In the genomic region with DNA sequence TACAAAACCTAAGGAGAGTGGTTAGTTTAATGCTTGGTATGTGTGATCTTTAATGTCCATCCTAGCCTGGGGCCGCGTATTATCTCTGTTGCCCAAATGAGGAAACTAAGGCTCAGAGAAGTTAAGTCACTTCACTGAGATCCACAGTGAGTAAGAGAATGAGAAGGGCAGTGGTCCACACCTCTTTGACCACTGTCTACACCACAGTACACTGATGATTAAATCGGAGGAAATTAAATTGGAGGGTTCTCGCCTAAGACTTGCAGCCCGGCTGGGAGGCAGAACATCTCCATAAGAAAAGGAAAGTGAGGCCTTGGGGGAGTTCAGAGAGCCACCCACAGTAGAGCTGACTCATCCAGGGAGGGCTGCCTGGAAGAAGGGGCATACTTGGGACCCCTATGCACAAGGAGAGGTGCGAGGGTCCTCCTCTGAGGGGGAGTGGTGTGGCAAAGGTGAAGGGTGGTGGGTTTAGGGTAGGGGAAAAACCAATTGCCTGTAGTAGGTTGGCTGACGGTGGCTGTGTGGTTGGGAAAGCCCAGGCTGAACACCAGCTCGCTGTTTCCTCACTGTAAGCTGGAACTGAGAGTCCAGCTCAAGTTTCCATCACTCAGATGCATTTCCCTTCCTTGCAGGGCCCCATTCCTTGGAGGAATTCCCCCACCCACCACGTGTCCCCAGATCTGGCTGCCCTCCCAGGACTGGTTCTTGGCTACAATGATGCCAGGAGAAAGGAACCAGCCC, we compare ENCODE assay signal across 9 cellular contexts. TPM values are rescaled to one million over a fixed set of nuclear protein-coding genes. Genes with fewer than 3 reads are reported as not detected.
DNase-seq lines count a peak whose midpoint lies in the region; ATAC-seq and TF ChIP-seq lines count a peak whose summit lies in the region.
"Had no signal": no experiment of that assay in that cellular context is flagged by ENCODE, and none has a peak within 500 bp of the region (broad histone marks: within the 10 kb centered on the region; RNA-seq: fewer than 3 reads in every experiment).

No MANE protein-coding gene starts in this region.

- no peak for TF ChIP-seq CTCF in choroid plexus epithelial cell (conservative IDR thresholded peaks at IDR 0.05; ENCODE audit: low read depth, low read length)

- no peaks in the 10 kb centered on the region for H3K9me3 ChIP-seq in MG63

- H3K4me3 ChIP-seq in MG63 (no peak overlapping the region), choroid plexus epithelial cell (ENCODE audit: low read depth, low read length) (no peak overlapping the region)

- ATAC-seq in GM18498 (IDR thresholded peaks at IDR 0.05; ENCODE audit: unreplicated experiment) (peak; percentile 37), GM19397 (IDR thresholded peaks at IDR 0.05; ENCODE audit: unreplicated experiment) (no peak), HG02885 (IDR thresholded peaks at IDR 0.05; ENCODE audit: poor library complexity, unreplicated experiment) (no peak)

- H3K36me3 ChIP-seq in MG63 = no peaks in the 10 kb centered on the region

- DNase-seq in MG63 (peak; percentile 38), choroid plexus epithelial cell (ENCODE audit: low read depth) (peak; percentile 52), islet precursor cell (no peak), HuH-7.5 (ENCODE audit: low spot score) (no peak)
- peak; percentile 65 to 77 for DNase-seq in stimulated activated CD4-positive, alpha-beta T cell treated with anti-CD3 and anti-CD28 coated beads, Interleukin-2, amount 100 ng/mL, for 24 hours

- H3K27me3 ChIP-seq in MG63 = peaks cover 2% of the 10 kb centered on the region; the same call in 1 of the 2 replicates

RNA-seq across cellular contexts. Expression of gene DHRS12, which starts 15.0 kb away (rescaled TPM):
- 5.1 TPM in 1 of 2 replicates, not detected in the other for total RNA-seq in MG63 (2014; rRNA removed; shearing (Covaris generic); ENCODE audit: low replicate concordance)

RNA-seq across cellular contexts. Expression of gene TMEM272, which starts 26.0 kb away (rescaled TPM):
- total RNA-seq in MG63 (2014; rRNA removed; shearing (Covaris generic); ENCODE audit: low replicate concordance) = not detected in 2 replicates

RNA-seq across cellular contexts. Expression of gene CCDC70, which starts 42.8 kb away (rescaled TPM):
- not detected in 2 replicates for total RNA-seq in MG63 (2014; rRNA removed; shearing (Covaris generic); ENCODE audit: low replicate concordance)
- total RNA-seq: temporal lobe had no signal

Comparison
In these comparisons a context has a peak if more than half of its experiments do, and no peak if none do; other contexts are left out.
1. DNase-seq: peak in MG63 (single experiment), choroid plexus epithelial cell (single experiment) and stimulated activated CD4-positive, alpha-beta T cell treated with anti-CD3 and anti-CD28 coated beads, Interleukin-2, amount 100 ng/mL, for 24 hours (2 of 2); none in islet precursor cell (single experiment) and HuH-7.5 (single experiment).